In the genomic region with DNA sequence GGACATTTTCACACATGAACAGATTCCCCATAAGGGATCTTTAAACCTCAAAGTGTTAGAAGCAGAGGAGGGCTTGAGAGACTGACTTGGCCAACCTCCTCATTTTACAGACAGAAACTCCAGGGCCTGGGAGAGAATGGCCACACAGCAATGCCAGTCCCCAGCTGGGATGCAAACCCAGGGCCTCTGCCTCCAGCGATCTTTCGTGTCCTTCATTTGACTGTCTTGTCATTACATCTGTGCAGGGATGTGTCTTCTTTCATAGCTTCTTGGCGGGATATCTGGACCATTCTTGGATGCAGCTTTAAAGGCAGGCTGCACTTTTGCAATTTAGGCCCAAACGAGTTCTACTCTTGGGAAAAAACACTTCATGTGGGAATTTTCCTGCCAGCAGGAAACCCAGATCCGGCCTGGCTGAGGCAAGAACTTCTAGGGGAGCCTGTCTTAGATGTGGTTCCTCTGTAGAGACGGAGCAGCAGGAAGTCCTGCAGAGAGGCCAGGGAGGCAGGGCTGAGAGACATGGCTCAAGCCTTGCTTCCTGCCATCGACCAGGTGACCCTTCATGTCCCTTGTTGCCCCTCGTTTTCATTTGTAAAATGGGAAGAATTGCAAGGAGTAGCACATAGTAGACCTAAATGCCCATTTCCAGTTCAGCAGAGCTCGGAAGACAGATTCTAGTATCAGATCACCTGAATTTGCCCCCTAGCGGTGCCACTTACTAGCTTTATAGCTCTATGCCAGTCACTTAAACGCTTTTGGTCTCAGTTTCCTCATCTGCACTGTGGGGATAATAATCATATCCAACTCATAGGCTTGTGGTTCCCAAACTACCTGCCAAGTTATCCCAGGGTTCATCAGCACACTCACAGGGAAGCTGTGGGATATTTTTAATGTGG, we compare ENCODE assay signal across 23 cellular contexts. TPM values are rescaled to one million over a fixed set of nuclear protein-coding genes. Genes with fewer than 3 reads are reported as not detected.
DNase-seq lines count a peak whose midpoint lies in the region; ATAC-seq, FAIRE-seq and TF ChIP-seq lines count a peak whose summit lies in the region.
"Had no signal": no experiment of that assay in that cellular context is flagged by ENCODE, and none has a peak within 500 bp of the region (broad histone marks: within the 10 kb centered on the region; RNA-seq: fewer than 3 reads in every experiment).

No MANE protein-coding gene starts in this region.

- H3K9me3 ChIP-seq in A549 = no peaks in the 10 kb centered on the region
- H3K9me3 ChIP-seq in H1 (ENCODE audit: insufficient read depth in 2 of 2, low read depth in 1 of 2, low read length in 1 of 2) = no peaks in the 10 kb centered on the region
- H3K9me3 ChIP-seq: body of pancreas, esophagus squamous epithelium had no signal

- no peak overlapping the region for H3K4ac ChIP-seq in H1 (replicated peaks; ENCODE audit: insufficient read length, low read depth, low read length)

- TF ChIP-seq CTCF in A549 (IDR thresholded peaks at IDR 0.05) (0 out of 3 replicates have a peak, but pooled peaks have one; percentile 17), GM23338 (conservative IDR thresholded peaks at IDR 0.05; ENCODE audit: low read depth in 2 of 2) (peak; percentile 31 to 34), H1 (IDR thresholded peaks at IDR 0.05; ENCODE audit: control extremely low read depth in 1 of 3, insufficient read depth in 1 of 3, low read depth in 1 of 3, low read length in 3 of 3) (peak in 1 of 3 experiments; percentile 32; a peak in 1 of 4 replicates), glutamatergic neuron (IDR thresholded peaks at IDR 0.05; ENCODE audit: partially characterized antibody, unreplicated experiment) (no peak)

- TF ChIP-seq EP300 in A549 (IDR thresholded peaks at IDR 0.05) (no peak), H1 (IDR thresholded peaks at IDR 0.05; ENCODE audit: borderline replicate concordance in 1 of 2, low read depth in 2 of 2, low read length in 2 of 2) (no peak)

- H3K4me3 ChIP-seq in A549 (no peak overlapping the region), GM23338 (no peak overlapping the region), H1 (ENCODE audit: extremely low read depth in 1 of 4, insufficient read depth in 2 of 4, low read depth in 3 of 4, low read length in 4 of 4) (no peak overlapping the region)
- H3K4me3 ChIP-seq: body of pancreas, esophagus squamous epithelium had no signal

- H2AK5ac ChIP-seq in H1 (ENCODE audit: low read depth, low read length) = no peak overlapping the region; the same call in 1 of the 2 replicates

- H4K8ac ChIP-seq in H1 (ENCODE audit: extremely low read depth, insufficient read depth, low read length) = no peak overlapping the region

- H2BK5ac ChIP-seq in H1 (ENCODE audit: low read depth, low read length) = no peak overlapping the region; the same call in 1 of the 2 replicates

- no peaks in the 10 kb centered on the region for H3K27me3 ChIP-seq in GM23338 (ENCODE audit: insufficient read depth)
- H3K27me3 ChIP-seq in H1 (replicated peaks in 1 of 4; ENCODE audit: control insufficient read depth in 3 of 4, extremely low read depth in 1 of 4, insufficient read depth in 3 of 4, low read length in 3 of 4) = no peaks in the 10 kb centered on the region
- H3K27me3 ChIP-seq: body of pancreas, esophagus squamous epithelium had no signal

- no peak for TF ChIP-seq POLR2A in A549 (IDR thresholded peaks at IDR 0.05; ENCODE audit: low read length)
- TF ChIP-seq POLR2A in H1 (IDR thresholded peaks at IDR 0.05; ENCODE audit: control extremely low read depth in 1 of 2, low read depth in 2 of 2, low read length in 2 of 2) = no peak

- H3K27me3 Mint-ChIP-seq in GM23338 (ENCODE audit: insufficient read depth, low read depth, poor library complexity) (peaks cover 16% of the 10 kb centered on the region), glutamatergic neuron (ENCODE audit: unreplicated experiment) (peaks cover 2% of the 10 kb centered on the region)
- H3K27me3 Mint-ChIP-seq: activated CD8-positive, alpha-beta T cell treated with anti-CD3 and anti-CD28 coated beads for 36 hours; stimulated activated naive CD8-positive, alpha-beta T cell treated with anti-CD3 and anti-CD28 coated beads, Interleukin-15, Interleukin-2, amounts not matched to agents 100 ng/mL and 50 ng/mL, for 24 hours had no signal

- no peak overlapping the region for H2BK20ac ChIP-seq in H1 (ENCODE audit: low read length)

- no peak overlapping the region for H3K27ac ChIP-seq in A549
- H3K27ac ChIP-seq in GM23338 (ENCODE audit: low read depth) = no peak overlapping the region
- no peak overlapping the region for H3K27ac ChIP-seq in H1 (ENCODE audit: low read depth, low read length)
- H3K27ac ChIP-seq: body of pancreas, esophagus squamous epithelium, VCaP had no signal

- no peaks in the 10 kb centered on the region for H3F3A ChIP-seq in GM23338 (replicated peaks; ENCODE audit: low read depth)

- H3K79me2 ChIP-seq in GM23338 (replicated peaks; ENCODE audit: insufficient read depth) (peaks cover 38% of the 10 kb centered on the region), H1 (ENCODE audit: control insufficient read depth in 1 of 2, insufficient read depth in 2 of 2, low read length in 2 of 2) (peaks cover 0 to 28% of the 10 kb centered on the region in 2 experiments; a peak in 2 of 4 replicates)

- H2BK12ac ChIP-seq in H1 (ENCODE audit: low read depth, low read length) = no peak overlapping the region

- H3K18ac ChIP-seq in H1 (ENCODE audit: extremely low read depth, low read length) = no peak overlapping the region

- ATAC-seq in A549 = peak in 1 of 2 experiments; percentile 33; a peak in 2 of 6 replicates
- no peak for ATAC-seq in GM23338
- no peak for ATAC-seq in HG03457 (IDR thresholded peaks at IDR 0.05; ENCODE audit: unreplicated experiment)
- no peak for ATAC-seq in HG02623 (IDR thresholded peaks at IDR 0.05; ENCODE audit: unreplicated experiment)
- no peak for ATAC-seq in GM18867 (IDR thresholded peaks at IDR 0.05; ENCODE audit: unreplicated experiment)
- ATAC-seq: activated CD8-positive, alpha-beta T cell treated with anti-CD3 and anti-CD28 coated beads for 36 hours; activated naive CD4-positive, alpha-beta T cell treated with anti-CD3 and anti-CD28 coated beads, Interleukin-2, amount 50 U/mL, for 72 hours; activated T-cell treated with anti-CD3 and anti-CD28 coated beads, Interleukin-2, amount 50 U/mL, for 4 hours; body of pancreas; left colon had no signal

- H3K4me1 ChIP-seq in A549 (0 out of 3 replicates have a peak, but pooled peaks cover 3% of the 10 kb centered on the region), GM23338 (ENCODE audit: insufficient read depth) (peaks cover 33% of the 10 kb centered on the region), H1 (replicated peaks in 1 of 4; ENCODE audit: control insufficient read depth in 3 of 4, insufficient read depth in 4 of 4, low read length in 3 of 4) (peaks cover 0 to 40% (median 30%) of the 10 kb centered on the region in 4 experiments; a peak in 6 of 7 replicates)
- H3K4me1 ChIP-seq: body of pancreas had no signal

- H4K20me1 ChIP-seq in GM23338 (replicated peaks; ENCODE audit: insufficient read depth) = no peaks in the 10 kb centered on the region; the same call in 1 of the 2 replicates
- H4K20me1 ChIP-seq in H1 (replicated peaks in 1 of 2; ENCODE audit: control insufficient read depth in 1 of 2, insufficient read depth in 2 of 2, low read length in 2 of 2) = peaks cover 0 to 1% of the 10 kb centered on the region in 2 experiments

- CTCF ChIA-PET in A549 (lab: Yijun Ruan, JAX) = interaction anchor here (0.5 to 25.1 kb wide), 11 partner anchors 8 to 368 kb away, joined by 3 to 362 read pairs (median 4); no protein-coding TSS in a partner anchor
- CTCF ChIA-PET in H1 (lab: Charles Lee; ENCODE audit: partially characterized antibody) = interaction anchor here (0.6 to 11.1 kb wide), 16 partner anchors 7 to 370 kb away, joined by 3 to 175 read pairs (median 6); no protein-coding TSS in a partner anchor

- no peak overlapping the region for H3K56ac ChIP-seq in H1 (replicated peaks; ENCODE audit: insufficient read length, low read depth, low read length)

- no peak overlapping the region for H3K4me3 Mint-ChIP-seq in GM23338
- H3K4me3 Mint-ChIP-seq in glutamatergic neuron (ENCODE audit: unreplicated experiment) = no peak overlapping the region
- H3K4me3 Mint-ChIP-seq: activated CD8-positive, alpha-beta T cell treated with anti-CD3 and anti-CD28 coated beads for 36 hours; activated T-cell treated with anti-CD3 and anti-CD28 coated beads, Interleukin-2, amount 50 U/mL, for 4 hours; HFFc6; stimulated activated naive CD8-positive, alpha-beta T cell treated with anti-CD3 and anti-CD28 coated beads, Interleukin-15, Interleukin-2, amounts not matched to agents 100 ng/mL and 50 ng/mL, for 24 hours had no signal

- DNase-seq in A549 (ENCODE audit: low read depth in 1 of 2, low spot score in 1 of 2) (peak in 1 of 2 experiments; percentile 12), GM23338 (ENCODE audit: low spot score) (peak; percentile 42), SKM-1 (lab: John Stamatoyannopoulos, UW; ENCODE audit: unreplicated experiment) (peak; percentile 14), H1 (ENCODE audit: low read depth in 1 of 2, low spot score in 2 of 2) (no peak), glutamatergic neuron (no peak)
- DNase-seq: activated CD8-positive, alpha-beta T cell treated with anti-CD3 and anti-CD28 coated beads for 36 hours; activated T-cell treated with anti-CD3 and anti-CD28 coated beads, Interleukin-2, amount 50 U/mL, for 4 hours; body of pancreas; esophagus squamous epithelium; HFFc6; left colon; NCI-H1694 treated with DMSO at 0.1 percent for 48 hours; NCI-H2227 treated with DMSO at 0.1 percent for 48 hours; NK-92 treated with Interleukin-12 subunit alpha and Interleukin-12 subunit beta, amount 100 ng/mL, for 24 hours; nucleus accumbens; T-helper 1 cell; trophoblast cell had no signal

- H3K36me3 ChIP-seq in GM23338 (ENCODE audit: insufficient read depth) = no peaks in the 10 kb centered on the region
- peaks cover 0 to 2% (median 0%) of the 10 kb centered on the region in 4 experiments; a peak in 2 of 8 replicates for H3K36me3 ChIP-seq in H1 (ENCODE audit: control insufficient read depth in 2 of 4, insufficient read depth in 4 of 4, low read length in 3 of 4)

- peaks cover 63% of the 10 kb centered on the region for H3K4me1 Mint-ChIP-seq in GM23338
- H3K4me1 Mint-ChIP-seq in glutamatergic neuron (ENCODE audit: low read depth, unreplicated experiment) = peaks cover 18% of the 10 kb centered on the region

- TF ChIP-seq RAD21 in A549 (conservative IDR thresholded peaks at IDR 0.05 in 1 of 2, IDR thresholded peaks at IDR 0.05 in 1 of 2) (no peak), H1 (IDR thresholded peaks at IDR 0.05 in 1 of 2, conservative IDR thresholded peaks at IDR 0.05 in 1 of 2; ENCODE audit: low read depth in 2 of 2, low read length in 2 of 2) (no peak)

- H3K27ac Mint-ChIP-seq in GM23338 (peak overlapping the region; percentile 66), glutamatergic neuron (ENCODE audit: unreplicated experiment) (no peak overlapping the region)
- H3K27ac Mint-ChIP-seq: activated CD8-positive, alpha-beta T cell treated with anti-CD3 and anti-CD28 coated beads for 36 hours; activated naive CD4-positive, alpha-beta T cell treated with anti-CD3 and anti-CD28 coated beads, Interleukin-2, amount 50 U/mL, for 72 hours; HFFc6; stimulated activated naive CD8-positive, alpha-beta T cell treated with anti-CD3 and anti-CD28 coated beads, Interleukin-15, Interleukin-2, amounts not matched to agents 100 ng/mL and 50 ng/mL, for 24 hours had no signal

- H3K4me2 ChIP-seq in A549 = no peak overlapping the region
- no peak overlapping the region for H3K4me2 ChIP-seq in GM23338
- H3K4me2 ChIP-seq in H1 (ENCODE audit: insufficient read depth in 1 of 2, low read depth in 2 of 2, low read length in 2 of 2) = no peak overlapping the region

- H3K14ac ChIP-seq in H1 (ENCODE audit: insufficient read length) = no peak overlapping the region

- H2BK120ac ChIP-seq in H1 (replicated peaks; ENCODE audit: low read depth, low read length) = no peak overlapping the region

- H3K23ac ChIP-seq in H1 (ENCODE audit: insufficient read length) = no peak overlapping the region

- H3K9ac ChIP-seq in H1 (replicated peaks in 1 of 4; ENCODE audit: extremely low read depth in 1 of 4, low read depth in 3 of 4, low read length in 3 of 4) = no peak overlapping the region

- H4K5ac ChIP-seq in H1 (ENCODE audit: insufficient read length, low read depth, low read length) = no peak overlapping the region

- no peaks in the 10 kb centered on the region for H3K9me3 Mint-ChIP-seq in GM23338
- H3K9me3 Mint-ChIP-seq in glutamatergic neuron (ENCODE audit: unreplicated experiment) = peaks cover 1% of the 10 kb centered on the region
- H3K9me3 Mint-ChIP-seq: activated CD8-positive, alpha-beta T cell treated with anti-CD3 and anti-CD28 coated beads for 36 hours; activated naive CD4-positive, alpha-beta T cell treated with anti-CD3 and anti-CD28 coated beads, Interleukin-2, amount 50 U/mL, for 72 hours; activated T-cell treated with anti-CD3 and anti-CD28 coated beads, Interleukin-2, amount 50 U/mL, for 4 hours; HFFc6; stimulated activated naive CD8-positive, alpha-beta T cell treated with anti-CD3 and anti-CD28 coated beads, Interleukin-15, Interleukin-2, amounts not matched to agents 100 ng/mL and 50 ng/mL, for 24 hours had no signal

- peak overlapping the region; percentile 36; the same call in 1 of the 2 replicates for H2BK15ac ChIP-seq in H1 (ENCODE audit: low read length)

- H4K91ac ChIP-seq in H1 (replicated peaks; ENCODE audit: insufficient read length, low read length) = no peak overlapping the region

- no peak for FAIRE-seq in A549 (lab: Jason Lieb, UNC)
- FAIRE-seq in H1 (lab: Jason Lieb, UNC) = no peak

- POLR2A ChIA-PET in A549 (lab: Yijun Ruan, JAX) = no interaction called here
- POLR2A ChIA-PET in H1 (lab: Charles Lee; ENCODE audit: partially characterized antibody) = interaction anchor here (1.6 to 2.6 kb wide), 2 partner anchors 53 to 63 kb away, joined by 4 to 7 read pairs; partner anchors contain the start of gene UNC5B

- 0 out of 2 replicates have a peak, but pooled peaks cover 2% of the 10 kb centered on the region for H3K23me2 ChIP-seq in H1 (ENCODE audit: low read depth, low read length)

- H3K36me3 Mint-ChIP-seq in GM23338 (ENCODE audit: low read depth) (peaks cover 2% of the 10 kb centered on the region; the same call in 2 of the 3 replicates), glutamatergic neuron (ENCODE audit: unreplicated experiment) (no peaks in the 10 kb centered on the region)
- H3K36me3 Mint-ChIP-seq: activated naive CD4-positive, alpha-beta T cell treated with anti-CD3 and anti-CD28 coated beads, Interleukin-2, amount 50 U/mL, for 72 hours had no signal

- H3K79me1 ChIP-seq in H1 (ENCODE audit: low read depth, low read length) = peaks cover 14% of the 10 kb centered on the region; the same call in 1 of the 2 replicates

- H3K9me2 ChIP-seq in GM23338 (ENCODE audit: insufficient read depth) = no peaks in the 10 kb centered on the region

- 61% methylated on average over 11 of the region's 11 CpGs for WGBS in A549 (ENCODE audit: missing lambda C conversion rate)
- WGBS in H1 (ENCODE audit: extremely low coverage in 1 of 2, insufficient coverage in 1 of 2, insufficient read length in 1 of 2, insufficient replicate concordance in 2 of 2, low coverage in 1 of 2, low lambda C conversion rate in 2 of 2, missing lambda C conversion rate in 1 of 2), 2 experiments = 80% methylated on average over 11 of the region's 11 CpGs; no CpG with 5 or more reads in 1 of the 2 experiments

- H2AFZ ChIP-seq in GM23338 (no peak overlapping the region), H1 (ENCODE audit: low read length) (no peak overlapping the region)

RNA-seq across cellular contexts. Expression of gene SLC29A3, which starts 43.9 kb away (rescaled TPM):
- polyA plus RNA-seq in A549 (2011; rRNA removed) = 7.2 and 12.6 TPM in 2 replicates
- polyA plus RNA-seq in A549 (2012; cell fraction: cytosol; rRNA removed) = 9.7 and 14.7 TPM in 2 replicates
- 14.0 and 15.5 TPM in 2 replicates for polyA plus RNA-seq in A549 (2012; cell fraction: nucleus; rRNA removed)
- 9.9 to 11.4 TPM (median 10.2 TPM) in 3 replicates for polyA plus RNA-seq in A549 (2017; fragmentation: RNase III; extraction: RNeasy Plus Mini Kit Qiagen cat#74134 plus additional on column Dnase treatment)
- polyA minus RNA-seq in A549 (2011; rRNA and poly(A)+ RNA removed) = 16.2 and 18.7 TPM in 2 replicates
- 8.3 and 10.3 TPM in 2 replicates for total RNA-seq in GM23338 (2014; rRNA removed; shearing (Covaris generic))
- 11.3 and 12.3 TPM in 2 replicates for polyA plus RNA-seq in GM23338 (2016; fragmentation: Nextera tagmentation; extraction: Ambion mirVana)
- total RNA-seq in H1 (2021; fragmentation: NEBNext Ultra II Directional; extraction: Animal tissue kit (Norgen Biotek cat#: 25700)) = 14.0 and 15.2 TPM in 2 replicates
- polyA plus RNA-seq in H1 (2011; rRNA removed) = 24.6 and 33.8 TPM in 2 replicates
- 11.4 TPM for polyA plus RNA-seq in H1 (2011; cell fraction: cytosol; rRNA removed)
- polyA plus RNA-seq in H1 (2011; cell fraction: nucleus; rRNA removed) = 17.8 TPM
- 14.5 to 19.4 TPM (median 17.5 TPM) in 4 replicates for polyA plus RNA-seq in H1 (2012, experiment 1 of 2)
- 19.9 TPM for polyA plus RNA-seq in H1 (2012, experiment 2 of 2)
- polyA plus RNA-seq in H1 (2013, experiment 1 of 2) = 19.7 TPM
- polyA plus RNA-seq in H1 (2013, experiment 2 of 2) = 22.1 TPM
- 18.6 and 20.6 TPM in 2 replicates for polyA minus RNA-seq in H1 (2011; rRNA and poly(A)+ RNA removed)
- 9.4 TPM for polyA minus RNA-seq in H1 (2011; cell fraction: cytosol; rRNA and poly(A)+ RNA removed)
- polyA minus RNA-seq in H1 (2011; cell fraction: nucleus; rRNA and poly(A)+ RNA removed) = 15.2 TPM
- 7.8 TPM for total RNA-seq in glutamatergic neuron (ENCODE audit: unreplicated experiment)

Comparison
In these comparisons a context has a peak if more than half of its experiments do, and no peak if none do; other contexts are left out.
1. DNase-seq: peak in GM23338 (single experiment) and SKM-1 (single experiment); none in H1 (0 of 2) and glutamatergic neuron (single experiment).